In genomic region chr2:38430196-38430595, GRCh38 we compare ENCODE assay signal across 2 cellular contexts.
TF ChIP-seq lines count a peak whose summit lies in the region.

No MANE protein-coding gene starts in this region.

TF ChIP-seq in GM23338, 12 proteins besides CTCF, POLR2A, EP300 and RAD21:
- no peak for TF ChIP-seq STAT1 (IDR thresholded peaks at IDR 0.05; ENCODE audit: unreplicated experiment)
- TF ChIP-seq, protein P1, sequence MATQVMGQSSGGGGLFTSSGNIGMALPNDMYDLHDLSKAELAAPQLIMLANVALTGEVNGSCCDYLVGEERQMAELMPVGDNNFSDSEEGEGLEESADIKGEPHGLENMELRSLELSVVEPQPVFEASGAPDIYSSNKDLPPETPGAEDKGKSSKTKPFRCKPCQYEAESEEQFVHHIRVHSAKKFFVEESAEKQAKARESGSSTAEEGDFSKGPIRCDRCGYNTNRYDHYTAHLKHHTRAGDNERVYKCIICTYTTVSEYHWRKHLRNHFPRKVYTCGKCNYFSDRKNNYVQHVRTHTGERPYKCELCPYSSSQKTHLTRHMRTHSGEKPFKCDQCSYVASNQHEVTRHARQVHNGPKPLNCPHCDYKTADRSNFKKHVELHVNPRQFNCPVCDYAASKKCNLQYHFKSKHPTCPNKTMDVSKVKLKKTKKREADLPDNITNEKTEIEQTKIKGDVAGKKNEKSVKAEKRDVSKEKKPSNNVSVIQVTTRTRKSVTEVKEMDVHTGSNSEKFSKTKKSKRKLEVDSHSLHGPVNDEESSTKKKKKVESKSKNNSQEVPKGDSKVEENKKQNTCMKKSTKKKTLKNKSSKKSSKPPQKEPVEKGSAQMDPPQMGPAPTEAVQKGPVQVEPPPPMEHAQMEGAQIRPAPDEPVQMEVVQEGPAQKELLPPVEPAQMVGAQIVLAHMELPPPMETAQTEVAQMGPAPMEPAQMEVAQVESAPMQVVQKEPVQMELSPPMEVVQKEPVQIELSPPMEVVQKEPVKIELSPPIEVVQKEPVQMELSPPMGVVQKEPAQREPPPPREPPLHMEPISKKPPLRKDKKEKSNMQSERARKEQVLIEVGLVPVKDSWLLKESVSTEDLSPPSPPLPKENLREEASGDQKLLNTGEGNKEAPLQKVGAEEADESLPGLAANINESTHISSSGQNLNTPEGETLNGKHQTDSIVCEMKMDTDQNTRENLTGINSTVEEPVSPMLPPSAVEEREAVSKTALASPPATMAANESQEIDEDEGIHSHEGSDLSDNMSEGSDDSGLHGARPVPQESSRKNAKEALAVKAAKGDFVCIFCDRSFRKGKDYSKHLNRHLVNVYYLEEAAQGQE (IDR thresholded peaks at IDR 0.05; ENCODE audit: unreplicated experiment): no peak
- no peak for TF ChIP-seq EZH2phosphoT487 (IDR thresholded peaks at IDR 0.05; ENCODE audit: unreplicated experiment)
- TF ChIP-seq ZNF331 (CRISPR knock-in tag; IDR thresholded peaks at IDR 0.05; ENCODE audit: low read depth): no peak
- TF ChIP-seq ETS1 (IDR thresholded peaks at IDR 0.05): no peak
- TF ChIP-seq NANOG (IDR thresholded peaks at IDR 0.05; ENCODE audit: borderline replicate concordance): no peak
- no peak for TF ChIP-seq ZNF462 (CRISPR knock-in tag; IDR thresholded peaks at IDR 0.05)
- TF ChIP-seq ZNF114 (CRISPR knock-in tag; IDR thresholded peaks at IDR 0.05): no peak
- no peak for TF ChIP-seq POLR2AphosphoS5 (IDR thresholded peaks at IDR 0.05; ENCODE audit: low read depth)
- TF ChIP-seq JUNB (IDR thresholded peaks at IDR 0.05; ENCODE audit: unreplicated experiment): no peak
- no peak for TF ChIP-seq EZH2 (IDR thresholded peaks at IDR 0.05; ENCODE audit: low read depth, unreplicated experiment)
- no peak for TF ChIP-seq CREB1 (CRISPR knock-in tag; IDR thresholded peaks at IDR 0.05; ENCODE audit: low read depth)
TF ChIP-seq in GM23338: peak in this region for 0.

TF ChIP-seq in H1, 55 proteins besides CTCF, POLR2A, EP300 and RAD21:
- no peak for TF ChIP-seq RBBP5 (IDR thresholded peaks at IDR 0.05; ENCODE audit: borderline replicate concordance, low read depth, low read length)
- no peak for TF ChIP-seq CEBPB (IDR thresholded peaks at IDR 0.05; ENCODE audit: low read depth, low read length)
- no peak for TF ChIP-seq NRF1 (IDR thresholded peaks at IDR 0.05; ENCODE audit: low read depth, low read length)
- no peak for TF ChIP-seq HDAC6 (IDR thresholded peaks at IDR 0.05; ENCODE audit: low read depth, low read length)
- TF ChIP-seq TAF1 (IDR thresholded peaks at IDR 0.05; ENCODE audit: low read depth, low read length): no peak
- TF ChIP-seq PHF8 (conservative IDR thresholded peaks at IDR 0.05; ENCODE audit: low read depth, low read length): no peak
- TF ChIP-seq, protein P2, sequence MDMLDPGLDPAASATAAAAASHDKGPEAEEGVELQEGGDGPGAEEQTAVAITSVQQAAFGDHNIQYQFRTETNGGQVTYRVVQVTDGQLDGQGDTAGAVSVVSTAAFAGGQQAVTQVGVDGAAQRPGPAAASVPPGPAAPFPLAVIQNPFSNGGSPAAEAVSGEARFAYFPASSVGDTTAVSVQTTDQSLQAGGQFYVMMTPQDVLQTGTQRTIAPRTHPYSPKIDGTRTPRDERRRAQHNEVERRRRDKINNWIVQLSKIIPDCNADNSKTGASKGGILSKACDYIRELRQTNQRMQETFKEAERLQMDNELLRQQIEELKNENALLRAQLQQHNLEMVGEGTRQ (IDR thresholded peaks at IDR 0.05; ENCODE audit: low read length): no peak
- no peak for TF ChIP-seq EZH2 (IDR thresholded peaks at IDR 0.05; ENCODE audit: low read depth, low read length, severe bottlenecking)
- TF ChIP-seq SP4 (IDR thresholded peaks at IDR 0.05; ENCODE audit: low read length): no peak
TF ChIP-seq in H1: peak in this region for 0.
